21 cellular contexts compared by ENCODE assay signal in genomic region chr14:96662116-96662901, GRCh38.
DNase-seq lines count a peak whose midpoint lies in the region; ATAC-seq and TF ChIP-seq lines count a peak whose summit lies in the region.
"Had no signal": no experiment of that assay in that cellular context is flagged by ENCODE, and none has a peak within 500 bp of the region (broad histone marks: within the 10 kb centered on the region; RNA-seq: fewer than 3 reads in every experiment).

No MANE protein-coding gene starts in this region.

- no peak overlapping the region for H3K4me3 Mint-ChIP-seq in nephron progenitor cell
- H3K4me3 Mint-ChIP-seq in T-helper 2 cell treated with Interferon-gamma antibody and Interleukin-4, amounts not matched to agents 5 μg/mL and 100 μg/mL, for 36 hours = no peak overlapping the region
- H3K4me3 Mint-ChIP-seq: activated T-cell treated with anti-CD3 and anti-CD28 coated beads, Interleukin-2, amount 50 U/mL, for 72 hours; B cell; HFFc6 had no signal

- DNase-seq in DMS79 (lab: John Stamatoyannopoulos, UW) = peak; percentile 38
- peak; percentile 19 for DNase-seq in NCI-H2081 treated with DMSO at 0.1 percent for 48 hours (lab: John Stamatoyannopoulos, UW)
- DNase-seq in nephron progenitor cell = no peak
- DNase-seq in HPDE6-E6E7 (ENCODE audit: extremely low spot score) = no peak
- DNase-seq in BE2C = no peak
- DNase-seq in T-helper 2 cell treated with Interferon-gamma antibody and Interleukin-4, amounts not matched to agents 5 μg/mL and 100 μg/mL, for 36 hours (ENCODE audit: low spot score) = no peak
- DNase-seq: activated CD4-positive, alpha-beta T cell treated with anti-CD3 and anti-CD28 coated beads, Interleukin-2, amount 50 U/mL, for 4 hours; activated T-cell treated with anti-CD3 and anti-CD28 coated beads, Interleukin-2, amount 50 U/mL, for 72 hours; cerebellar nuclear complex; head of caudate nucleus; HFFc6; islet precursor cell; midbrain; NCI-H2029; SK-N-SH; stimulated activated naive CD4-positive, alpha-beta T cell treated with Interleukin-2 at 50 U/mL for 16 hours had no signal

- H3K27me3 Mint-ChIP-seq in nephron progenitor cell (ENCODE audit: low read depth, poor library complexity) = peaks cover 16% of the 10 kb centered on the region
- H3K27me3 Mint-ChIP-seq in T-helper 2 cell treated with Interferon-gamma antibody and Interleukin-4, amounts not matched to agents 5 μg/mL and 100 μg/mL, for 36 hours (ENCODE audit: low read depth) = peaks cover 24% of the 10 kb centered on the region

- H3K9me3 ChIP-seq in endocrine pancreas (ENCODE audit: control insufficient read depth, low read length) (no peaks in the 10 kb centered on the region), BE2C (no peaks in the 10 kb centered on the region)
- H3K9me3 ChIP-seq: SK-N-SH, vagina had no signal

- peaks cover 21% of the 10 kb centered on the region for H3K4me1 Mint-ChIP-seq in nephron progenitor cell
- no peaks in the 10 kb centered on the region for H3K4me1 Mint-ChIP-seq in T-helper 2 cell treated with Interferon-gamma antibody and Interleukin-4, amounts not matched to agents 5 μg/mL and 100 μg/mL, for 36 hours (ENCODE audit: low read depth)

- TF ChIP-seq CTCF in nephron progenitor cell (IDR thresholded peaks at IDR 0.05) (no peak), BE2C (IDR thresholded peaks at IDR 0.05; ENCODE audit: low read depth, low read length) (no peak)

- no peak overlapping the region for H3K9ac ChIP-seq in endocrine pancreas (ENCODE audit: control insufficient read depth, insufficient read depth, low read length)
- H3K9ac ChIP-seq: SK-N-SH had no signal

- H3K4me3 ChIP-seq in endocrine pancreas (ENCODE audit: control insufficient read depth, insufficient read depth, low read length) (peak overlapping the region; percentile 29), BE2C (ENCODE audit: low read depth, low read length) (no peak overlapping the region)
- H3K4me3 ChIP-seq: skin epidermis, vagina had no signal

- H3K4me1 ChIP-seq in endocrine pancreas (ENCODE audit: control insufficient read depth, insufficient read depth, low read length) = no peaks in the 10 kb centered on the region
- no peaks in the 10 kb centered on the region for H3K4me1 ChIP-seq in BE2C
- H3K4me1 ChIP-seq: vagina had no signal

- H3K27me3 ChIP-seq in endocrine pancreas (ENCODE audit: control insufficient read depth, insufficient read depth, low read length) (peaks cover 16% of the 10 kb centered on the region), BE2C (peaks cover 3% of the 10 kb centered on the region)
- H3K27me3 ChIP-seq: vagina had no signal

- no peak for ATAC-seq in GM18519 (IDR thresholded peaks at IDR 0.05; ENCODE audit: low FRiP score, unreplicated experiment)
- ATAC-seq: activated T-cell treated with anti-CD3 and anti-CD28 coated beads, Interleukin-2, amount 50 U/mL, for 72 hours had no signal

- H3K27ac Mint-ChIP-seq in nephron progenitor cell = peak overlapping the region; percentile 59
- H3K27ac Mint-ChIP-seq in T-helper 2 cell treated with Interferon-gamma antibody and Interleukin-4, amounts not matched to agents 5 μg/mL and 100 μg/mL, for 36 hours = no peak overlapping the region
- H3K27ac Mint-ChIP-seq: activated T-cell treated with anti-CD3 and anti-CD28 coated beads, Interleukin-2, amount 50 U/mL, for 72 hours; B cell; HFFc6 had no signal

- H3K36me3 Mint-ChIP-seq in nephron progenitor cell (ENCODE audit: low read depth) = no peaks in the 10 kb centered on the region
- no peaks in the 10 kb centered on the region for H3K36me3 Mint-ChIP-seq in T-helper 2 cell treated with Interferon-gamma antibody and Interleukin-4, amounts not matched to agents 5 μg/mL and 100 μg/mL, for 36 hours (ENCODE audit: low read depth)

- H3K9me3 Mint-ChIP-seq in nephron progenitor cell = peaks cover 19% of the 10 kb centered on the region
- no peaks in the 10 kb centered on the region for H3K9me3 Mint-ChIP-seq in T-helper 2 cell treated with Interferon-gamma antibody and Interleukin-4, amounts not matched to agents 5 μg/mL and 100 μg/mL, for 36 hours
- H3K9me3 Mint-ChIP-seq: HFFc6 had no signal

- H3K36me3 ChIP-seq in endocrine pancreas (ENCODE audit: control insufficient read depth, insufficient read depth, low read length) (no peaks in the 10 kb centered on the region), BE2C (no peaks in the 10 kb centered on the region)
- H3K36me3 ChIP-seq: vagina had no signal

Comparison
In these comparisons a context has a peak if more than half of its experiments do, and no peak if none do; other contexts are left out.
1. DNase-seq: peak in DMS79 (single experiment) and NCI-H2081 treated with DMSO at 0.1 percent for 48 hours (single experiment); none in nephron progenitor cell (single experiment), HPDE6-E6E7 (single experiment), BE2C (single experiment) and T-helper 2 cell treated with Interferon-gamma antibody and Interleukin-4, amounts not matched to agents 5 μg/mL and 100 μg/mL, for 36 hours (single experiment).